ENCODE assay signal across 21 cellular contexts in genomic region chr3:25502233-25502632, GRCh38.
"Had no signal": no experiment of that assay in that cellular context is flagged by ENCODE, and none has a peak within 500 bp of the region (broad histone marks: within the 10 kb centered on the region; RNA-seq: fewer than 3 reads in every experiment).

No MANE protein-coding gene starts in this region.

- H3K4me1 ChIP-seq: left lung, parathyroid adenoma, testis, upper lobe of right lung, vagina had no signal

- H3K4me1 Mint-ChIP-seq: immature natural killer cell; memory B cell; naive B cell; stimulated activated naive B cell treated with anti-CD40 and anti-IgM and Interleukin-4, amounts not matched to agents 10 μg/mL and 1 μg/mL and 100 μg/mL, for 72 hours; stimulated activated naive CD8-positive, alpha-beta T cell treated with anti-CD3 and anti-CD28 coated beads, Interleukin-15, amount 100 ng/mL, for 72 hours had no signal

- H3K27ac Mint-ChIP-seq: immature natural killer cell; memory B cell; stimulated activated naive B cell treated with anti-CD40 and anti-IgM and Interleukin-4, amounts not matched to agents 10 μg/mL and 1 μg/mL and 100 μg/mL, for 72 hours; stimulated activated naive CD8-positive, alpha-beta T cell treated with anti-CD3 and anti-CD28 coated beads, Interleukin-15, amount 100 ng/mL, for 72 hours had no signal

- H3K4me3 ChIP-seq: dorsolateral prefrontal cortex, heart right ventricle, left lung, lower lobe of right lung, psoas muscle, testis, tibial nerve, upper lobe of right lung, vagina had no signal

- H3K4me3 Mint-ChIP-seq: immature natural killer cell; memory B cell; naive B cell; nephron; stimulated activated naive B cell treated with anti-CD40 and anti-IgM and Interleukin-4, amounts not matched to agents 10 μg/mL and 1 μg/mL and 100 μg/mL, for 72 hours; stimulated activated naive CD8-positive, alpha-beta T cell treated with anti-CD3 and anti-CD28 coated beads, Interleukin-15, amount 100 ng/mL, for 72 hours had no signal

- H3K27me3 Mint-ChIP-seq: memory B cell had no signal

- H3K27ac ChIP-seq: dorsolateral prefrontal cortex, left lung, lower lobe of right lung, parathyroid adenoma, psoas muscle, testis, tibial nerve, upper lobe of right lung, vagina had no signal

- H3K36me3 ChIP-seq: left lung, lower lobe of right lung, upper lobe of right lung, vagina had no signal

- H3K9ac ChIP-seq: parathyroid adenoma had no signal

- DNase-seq: cortex of kidney; dorsolateral prefrontal cortex; effector CD8-positive, alpha-beta T cell; heart right ventricle; hypothalamus; immature natural killer cell; left lung; lower lobe of right lung; naive B cell; psoas muscle; stimulated activated CD4-positive, alpha-beta T cell treated with anti-CD3 and anti-CD28 coated beads, Interleukin-2, amount 100 ng/mL, for 24 hours; stimulated activated CD4-positive, alpha-beta T cell treated with anti-CD3 and anti-CD28 coated beads, Interleukin-4, amount 100 ng/mL, for 4 hours; stimulated activated naive B cell treated with anti-CD40 and anti-IgM and Interleukin-4, amounts not matched to agents 10 μg/mL and 1 μg/mL and 100 μg/mL, for 72 hours; stimulated activated naive CD8-positive, alpha-beta T cell treated with anti-CD3 and anti-CD28 coated beads, Interleukin-15, amount 100 ng/mL, for 72 hours; testis; upper lobe of right lung had no signal

- H2AFZ ChIP-seq: parathyroid adenoma had no signal

- H3K79me2 ChIP-seq: parathyroid adenoma had no signal

- H3K27me3 ChIP-seq: dorsolateral prefrontal cortex, heart right ventricle, left lung, testis, tibial nerve, upper lobe of right lung, vagina had no signal

- H3K9me3 ChIP-seq: heart right ventricle, lower lobe of right lung, psoas muscle, testis, tibial nerve, upper lobe of right lung, vagina had no signal

- H3K36me3 Mint-ChIP-seq: memory B cell; stimulated activated naive B cell treated with anti-CD40 and anti-IgM and Interleukin-4, amounts not matched to agents 10 μg/mL and 1 μg/mL and 100 μg/mL, for 72 hours had no signal
